In genomic region chr4:81732980-81733379, GRCh38 we compare ENCODE assay signal across 7 cellular contexts.
"Had no signal": no experiment of that assay in that cellular context is flagged by ENCODE, and none has a peak within 500 bp of the region (broad histone marks: within the 10 kb centered on the region; RNA-seq: fewer than 3 reads in every experiment).

No MANE protein-coding gene starts in this region.

- ATAC-seq: HCT116, K562 had no signal

- DNase-seq: GM23248, GOT3, H7, IMR-90, KG1 had no signal
